ENCODE assay signal across 19 cellular contexts in the genomic region with DNA sequence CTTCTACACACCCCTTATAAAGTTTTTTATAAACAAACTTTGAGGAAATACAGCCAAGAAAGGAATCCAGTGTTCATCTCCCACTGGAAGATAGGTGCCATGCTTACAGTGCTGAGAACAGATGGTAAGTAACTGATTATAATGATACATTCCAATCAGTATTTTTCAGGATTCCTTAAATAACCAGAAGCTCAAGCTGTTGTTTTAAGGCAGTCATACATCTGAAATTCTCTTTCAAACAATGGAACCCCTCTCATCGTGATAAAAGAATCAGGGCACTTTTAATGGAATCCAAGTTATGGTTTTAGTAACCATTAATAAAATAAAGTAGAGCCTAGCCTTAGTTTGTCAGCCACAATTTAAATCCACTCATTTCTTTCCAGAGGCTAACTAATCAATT. TPM values are rescaled to one million over a fixed set of nuclear protein-coding genes. Genes with fewer than 3 reads are reported as not detected.
DNase-seq lines count a peak whose midpoint lies in the region; ATAC-seq and TF ChIP-seq lines count a peak whose summit lies in the region.
"Had no signal": no experiment of that assay in that cellular context is flagged by ENCODE, and none has a peak within 500 bp of the region (broad histone marks: within the 10 kb centered on the region; RNA-seq: fewer than 3 reads in every experiment).

No MANE protein-coding gene starts in this region.

- H3K27me3 Mint-ChIP-seq in activated T-cell treated with anti-CD3 and anti-CD28 coated beads, Interleukin-2, amount 50 U/mL, for 72 hours (ENCODE audit: low read depth), result no peaks in the 10 kb centered on the region
- no peaks in the 10 kb centered on the region for H3K27me3 Mint-ChIP-seq in naive thymus-derived CD8-positive, alpha-beta T cell
- no peaks in the 10 kb centered on the region for H3K27me3 Mint-ChIP-seq in activated CD4-positive, alpha-beta memory T cell treated with anti-CD3 and anti-CD28 coated beads for 36 hours
- H3K27me3 Mint-ChIP-seq: activated CD4-positive, alpha-beta T cell treated with anti-CD3 and anti-CD28 coated beads for 36 hours; activated naive CD4-positive, alpha-beta T cell treated with anti-CD3 and anti-CD28 coated beads, Interleukin-2, amount 10 ng/mL, durations not matched to agents 7 days and 5 days; natural killer cell treated with Interleukin-12 subunit alpha and Interleukin-12 subunit beta and Interleukin-15 and Interleukin-18, amount 100 ng/mL, for 72 hours had no signal

- peaks cover 39% of the 10 kb centered on the region for H3K4me1 ChIP-seq in SJSA1 (replicated peaks)
- peaks cover 45 to 53% of the 10 kb centered on the region in 2 donors for H3K4me1 ChIP-seq in gastrocnemius medialis

- no peaks in the 10 kb centered on the region; the same call in 1 of the 2 replicates for H3K36me3 ChIP-seq in SJSA1
- peaks cover 0 to 6% of the 10 kb centered on the region in 2 donors for H3K36me3 ChIP-seq in gastrocnemius medialis

- DNase-seq in activated T-cell treated with anti-CD3 and anti-CD28 coated beads, Interleukin-2, amount 50 U/mL, for 72 hours, result no peak
- no peak for DNase-seq in activated T-cell treated with anti-CD3 and anti-CD28 coated beads, Interleukin-2, amount 50 U/mL, for 1 hour
- peak in 1 of 2 experiments; percentile 53 for DNase-seq in SJSA1 (ENCODE audit: low read depth in 1 of 2, low spot score in 2 of 2)
- DNase-seq in fibroblast of peridontal ligament (ENCODE audit: extremely low read depth), result peak; percentile 61
- no peak for DNase-seq in gastrocnemius medialis
- DNase-seq in naive thymus-derived CD8-positive, alpha-beta T cell, result no peak
- DNase-seq in activated CD4-positive, alpha-beta memory T cell treated with anti-CD3 and anti-CD28 coated beads for 36 hours, result no peak
- DNase-seq: activated CD4-positive, alpha-beta T cell treated with anti-CD3 and anti-CD28 coated beads for 36 hours; activated CD8-positive, alpha-beta memory T cell treated with anti-CD3 and anti-CD28 coated beads, Interleukin-2, amount 50 U/mL, for 4 hours; activated naive CD4-positive, alpha-beta T cell treated with anti-CD3 and anti-CD28 coated beads, Interleukin-2, amount 10 ng/mL, durations not matched to agents 7 days and 5 days; effector memory CD4-positive, alpha-beta T cell; foreskin melanocyte; lower lobe of right lung; NCI-H1930; NCI-H510A; stomach; upper lobe of right lung had no signal

- TF ChIP-seq CTCF in gastrocnemius medialis (IDR thresholded peaks at IDR 0.05 in 4 of 5, conservative IDR thresholded peaks at IDR 0.05 in 1 of 5), result no peak

- CTCF ChIA-PET in activated CD4-positive, alpha-beta memory T cell treated with anti-CD3 and anti-CD28 coated beads for 36 hours (lab: Charles Lee), result no interaction called here

- no peaks in the 10 kb centered on the region for H3K27me3 ChIP-seq in SJSA1 (replicated peaks)
- no peaks in the 10 kb centered on the region for H3K27me3 ChIP-seq in gastrocnemius medialis
- H3K27me3 ChIP-seq: stomach, upper lobe of right lung had no signal

- H3K36me3 Mint-ChIP-seq in activated T-cell treated with anti-CD3 and anti-CD28 coated beads, Interleukin-2, amount 50 U/mL, for 72 hours (ENCODE audit: insufficient read depth in 2 of 2), result peaks cover 0 to 2% of the 10 kb centered on the region in 2 donors
- H3K36me3 Mint-ChIP-seq in naive thymus-derived CD8-positive, alpha-beta T cell, result peaks cover 3 to 65% (median 4%) of the 10 kb centered on the region in 3 donors
- peaks cover 3% of the 10 kb centered on the region for H3K36me3 Mint-ChIP-seq in activated CD4-positive, alpha-beta memory T cell treated with anti-CD3 and anti-CD28 coated beads for 36 hours
- H3K36me3 Mint-ChIP-seq: activated naive CD4-positive, alpha-beta T cell treated with anti-CD3 and anti-CD28 coated beads, Interleukin-2, amount 10 ng/mL, durations not matched to agents 7 days and 5 days; natural killer cell treated with Interleukin-12 subunit alpha and Interleukin-12 subunit beta and Interleukin-15 and Interleukin-18, amount 100 ng/mL, for 72 hours had no signal

- H3K4me3 ChIP-seq in SJSA1 (no peak overlapping the region), gastrocnemius medialis (no peak overlapping the region)
- H3K4me3 ChIP-seq: lower lobe of right lung, stomach, upper lobe of right lung had no signal

- ATAC-seq in activated T-cell treated with anti-CD3 and anti-CD28 coated beads, Interleukin-2, amount 50 U/mL, for 72 hours (replicated peaks in 1 of 2), result no peak
- ATAC-seq in gastrocnemius medialis (no peak), HG03469 (IDR thresholded peaks at IDR 0.05; ENCODE audit: unreplicated experiment) (no peak)
- no peak for ATAC-seq in naive thymus-derived CD8-positive, alpha-beta T cell
- ATAC-seq: activated CD4-positive, alpha-beta T cell treated with anti-CD3 and anti-CD28 coated beads for 36 hours; natural killer cell treated with Interleukin-12 subunit alpha and Interleukin-12 subunit beta and Interleukin-15 and Interleukin-18, amount 100 ng/mL, for 72 hours had no signal

- intact Hi-C loops in gastrocnemius medialis (cut with DNase I; ENCODE audit: low total_unique reads), result loop anchor here (5.0 kb wide), 1 partner anchor 180 kb away; the partner anchor contains the start of gene CDK12
- intact Hi-C loops in activated CD4-positive, alpha-beta memory T cell treated with anti-CD3 and anti-CD28 coated beads for 36 hours (cut with micrococcal nuclease), result no loop called here

- H3K27ac ChIP-seq in SJSA1 (peak overlapping the region; percentile 87), gastrocnemius medialis (peak overlapping the region; percentile 82 to 94 (median 88))
- H3K27ac ChIP-seq: lower lobe of right lung, stomach, upper lobe of right lung had no signal

- H3K27ac Mint-ChIP-seq in activated T-cell treated with anti-CD3 and anti-CD28 coated beads, Interleukin-2, amount 50 U/mL, for 72 hours, result peak overlapping the region; percentile 31
- H3K27ac Mint-ChIP-seq in naive thymus-derived CD8-positive, alpha-beta T cell, result peak overlapping the region in 1 of 10 donors; percentile 59
- no peak overlapping the region for H3K27ac Mint-ChIP-seq in activated CD4-positive, alpha-beta memory T cell treated with anti-CD3 and anti-CD28 coated beads for 36 hours
- H3K27ac Mint-ChIP-seq: activated CD4-positive, alpha-beta T cell treated with anti-CD3 and anti-CD28 coated beads for 36 hours; activated naive CD4-positive, alpha-beta T cell treated with anti-CD3 and anti-CD28 coated beads, Interleukin-2, amount 10 ng/mL, durations not matched to agents 7 days and 5 days had no signal

- POLR2A ChIA-PET in naive thymus-derived CD8-positive, alpha-beta T cell (lab: Charles Lee), result no interaction called here
- POLR2A ChIA-PET in activated CD4-positive, alpha-beta memory T cell treated with anti-CD3 and anti-CD28 coated beads for 36 hours (lab: Charles Lee), result no interaction called here

- no peaks in the 10 kb centered on the region for H3K9me3 Mint-ChIP-seq in activated T-cell treated with anti-CD3 and anti-CD28 coated beads, Interleukin-2, amount 50 U/mL, for 72 hours
- no peaks in the 10 kb centered on the region for H3K9me3 Mint-ChIP-seq in naive thymus-derived CD8-positive, alpha-beta T cell
- no peaks in the 10 kb centered on the region for H3K9me3 Mint-ChIP-seq in activated CD4-positive, alpha-beta memory T cell treated with anti-CD3 and anti-CD28 coated beads for 36 hours
- H3K9me3 Mint-ChIP-seq: activated naive CD4-positive, alpha-beta T cell treated with anti-CD3 and anti-CD28 coated beads, Interleukin-2, amount 10 ng/mL, durations not matched to agents 7 days and 5 days; natural killer cell treated with Interleukin-12 subunit alpha and Interleukin-12 subunit beta and Interleukin-15 and Interleukin-18, amount 100 ng/mL, for 72 hours had no signal

- H3K4me3 Mint-ChIP-seq in activated T-cell treated with anti-CD3 and anti-CD28 coated beads, Interleukin-2, amount 50 U/mL, for 72 hours, result no peak overlapping the region
- H3K4me3 Mint-ChIP-seq in naive thymus-derived CD8-positive, alpha-beta T cell, result no peak overlapping the region
- no peak overlapping the region for H3K4me3 Mint-ChIP-seq in activated CD4-positive, alpha-beta memory T cell treated with anti-CD3 and anti-CD28 coated beads for 36 hours
- H3K4me3 Mint-ChIP-seq: activated CD4-positive, alpha-beta T cell treated with anti-CD3 and anti-CD28 coated beads for 36 hours; activated naive CD4-positive, alpha-beta T cell treated with anti-CD3 and anti-CD28 coated beads, Interleukin-2, amount 10 ng/mL, durations not matched to agents 7 days and 5 days; natural killer cell treated with Interleukin-12 subunit alpha and Interleukin-12 subunit beta and Interleukin-15 and Interleukin-18, amount 100 ng/mL, for 72 hours had no signal

- H3K4me1 Mint-ChIP-seq in activated T-cell treated with anti-CD3 and anti-CD28 coated beads, Interleukin-2, amount 50 U/mL, for 72 hours (ENCODE audit: low read depth), result no peaks in the 10 kb centered on the region
- peaks cover 0 to 5% (median 0%) of the 10 kb centered on the region in 4 donors for H3K4me1 Mint-ChIP-seq in naive thymus-derived CD8-positive, alpha-beta T cell
- no peaks in the 10 kb centered on the region for H3K4me1 Mint-ChIP-seq in activated CD4-positive, alpha-beta memory T cell treated with anti-CD3 and anti-CD28 coated beads for 36 hours (ENCODE audit: low read depth)
- H3K4me1 Mint-ChIP-seq: activated CD4-positive, alpha-beta T cell treated with anti-CD3 and anti-CD28 coated beads for 36 hours; activated naive CD4-positive, alpha-beta T cell treated with anti-CD3 and anti-CD28 coated beads, Interleukin-2, amount 10 ng/mL, durations not matched to agents 7 days and 5 days had no signal

- TF ChIP-seq POLR2A in gastrocnemius medialis (IDR thresholded peaks at IDR 0.05), result no peak

- in situ Hi-C loops in gastrocnemius medialis (cut with MboI; ENCODE audit: low sequenced_read_pairs in 4 of 4), result no loop called here

- H3K9me3 ChIP-seq in SJSA1 (replicated peaks), result no peaks in the 10 kb centered on the region
- no peaks in the 10 kb centered on the region for H3K9me3 ChIP-seq in gastrocnemius medialis
- H3K9me3 ChIP-seq: lower lobe of right lung, stomach, upper lobe of right lung had no signal

RNA-seq across cellular contexts. Expression of gene STAC2, which starts 56.1 kb away (rescaled TPM):
- under 1 TPM in 1 of 2 donors, not detected in 1; 0.07 TPM for total RNA-seq in activated T-cell treated with anti-CD3 and anti-CD28 coated beads, Interleukin-2, amount 50 U/mL, for 72 hours
- not detected in 2 replicates for total RNA-seq in SJSA1 (2014; rRNA removed; shearing (Covaris generic))
- total RNA-seq in gastrocnemius medialis, result not detected
- under 1 TPM; 0.23 to 0.27 TPM for total RNA-seq in naive thymus-derived CD8-positive, alpha-beta T cell
- under 1 TPM in 1 of 3 donors, not detected in 2; 0.07 TPM for polyA plus RNA-seq in naive thymus-derived CD8-positive, alpha-beta T cell
- total RNA-seq in activated CD4-positive, alpha-beta memory T cell treated with anti-CD3 and anti-CD28 coated beads for 36 hours, result not detected
- total RNA-seq: activated CD4-positive, alpha-beta T cell treated with anti-CD3 and anti-CD28 coated beads for 36 hours had no signal
